8 cellular contexts compared by ENCODE assay signal in genomic region chr2:127386764-127387654, GRCh38. TPM values are rescaled to one million over a fixed set of nuclear protein-coding genes. Genes with fewer than 3 reads are reported as not detected.
DNase-seq lines count a peak whose midpoint lies in the region; ATAC-seq and TF ChIP-seq lines count a peak whose summit lies in the region.

No MANE protein-coding gene starts in this region.

- no peak for TF ChIP-seq CTCF in mucosa of descending colon (IDR thresholded peaks at IDR 0.05)

- no peaks in the 10 kb centered on the region for H3K27me3 ChIP-seq in CD8-positive, alpha-beta memory T cell (ENCODE audit: insufficient read depth, low read length, poor library complexity, severe bottlenecking)
- H3K27me3 ChIP-seq in HUES48 (ENCODE audit: control insufficient read depth, insufficient read depth, low read length) (peaks cover 2% of the 10 kb centered on the region; the same call in 1 of the 2 replicates), NT2/D1 (ENCODE audit: insufficient read depth, insufficient read length) (no peaks in the 10 kb centered on the region)

- CTCF ChIA-PET in CD8-positive, alpha-beta memory T cell (lab: Charles Lee) = interaction anchor here (1.6 kb wide), 1 partner anchor 29 kb away, joined by 4 read pairs; no protein-coding TSS in a partner anchor

- peak overlapping the region; percentile 77 to 99 (median 96) for H3K27ac Mint-ChIP-seq in CD8-positive, alpha-beta memory T cell

- H3K9me3 Mint-ChIP-seq in CD8-positive, alpha-beta memory T cell = no peaks in the 10 kb centered on the region

- H3K36me3 Mint-ChIP-seq in CD8-positive, alpha-beta memory T cell = peaks cover 0 to 25% (median 5%) of the 10 kb centered on the region in 3 donors

- peak overlapping the region; percentile 85 to 95 (median 89) for H3K4me3 Mint-ChIP-seq in CD8-positive, alpha-beta memory T cell

- ATAC-seq in GM21381 (IDR thresholded peaks at IDR 0.05; ENCODE audit: unreplicated experiment) = peak; percentile 64
- ATAC-seq in mucosa of descending colon = peak; percentile 91

- peak; percentile 75 to 92 (median 83) for DNase-seq in CD8-positive, alpha-beta memory T cell
- peak; percentile 56 for DNase-seq in NT2/D1 (ENCODE audit: low read depth, low spot score)
- DNase-seq in activated T-cell treated with anti-CD3 and anti-CD28 coated beads for 1 hour (ENCODE audit: low read depth) = peak; percentile 73
- DNase-seq in epithelial cell of prostate (ENCODE audit: low read depth, low spot score) = no peak
- peak; percentile 84 to 95 (median 86) for DNase-seq in mucosa of descending colon
- DNase-seq in stimulated activated CD8-positive, alpha-beta memory T cell treated with anti-CD3 and anti-CD28 coated beads, Interleukin-4, amount 100 ng/mL, for 1 hour (ENCODE audit: low read depth in 2 of 2, low spot score in 1 of 2) = peak; percentile 47 to 65

- POLR2A ChIA-PET in CD8-positive, alpha-beta memory T cell (lab: Charles Lee) = interaction anchor here (0.6 to 0.7 kb wide), 3 partner anchors 18 to 703 kb away, joined by 3 to 6 read pairs (median 4); no protein-coding TSS in a partner anchor

- peaks cover 46% of the 10 kb centered on the region for H3K4me1 ChIP-seq in CD8-positive, alpha-beta memory T cell (ENCODE audit: insufficient read depth, low read length)
- H3K4me1 ChIP-seq in HUES48 (ENCODE audit: control insufficient read depth, insufficient read depth, low read length) (peaks cover 18% of the 10 kb centered on the region), NT2/D1 (ENCODE audit: insufficient read depth, insufficient read length) (no peaks in the 10 kb centered on the region), mucosa of descending colon (ENCODE audit: low read depth) (peaks cover 10% of the 10 kb centered on the region)

- H3K27me3 Mint-ChIP-seq in CD8-positive, alpha-beta memory T cell = peaks cover 0 to 5% of the 10 kb centered on the region in 2 donors

- H3K27ac ChIP-seq in CD8-positive, alpha-beta memory T cell (ENCODE audit: low read depth, low read length) = peak overlapping the region; percentile 97
- H3K27ac ChIP-seq in HUES48 (ENCODE audit: low read depth, low read length) = peak overlapping the region; percentile 97
- peak overlapping the region; percentile 91 for H3K27ac ChIP-seq in epithelial cell of prostate

- H3K9ac ChIP-seq in HUES48 (ENCODE audit: low read depth, low read length) (peak overlapping the region; percentile 88), NT2/D1 (ENCODE audit: insufficient read length, low read depth) (peak overlapping the region; percentile 93)

- intact Hi-C loops in mucosa of descending colon (cut with DNase I, micrococcal nuclease) = no loop called here

- peak overlapping the region; percentile 92 for H3K4me3 ChIP-seq in CD8-positive, alpha-beta memory T cell (ENCODE audit: low read length)
- H3K4me3 ChIP-seq in HUES48 (ENCODE audit: low read depth, low read length) (peak overlapping the region; percentile 74), NT2/D1 (ENCODE audit: insufficient read length, low read depth) (peak overlapping the region; percentile 87), mucosa of descending colon (peak overlapping the region; percentile 86)

- H3K36me3 ChIP-seq in CD8-positive, alpha-beta memory T cell (ENCODE audit: insufficient read depth, low read length) = no peaks in the 10 kb centered on the region
- H3K36me3 ChIP-seq in HUES48 (ENCODE audit: control insufficient read depth, insufficient read depth, low read length) = no peaks in the 10 kb centered on the region
- peaks cover 3% of the 10 kb centered on the region for H3K36me3 ChIP-seq in NT2/D1 (ENCODE audit: insufficient read depth, insufficient read length, low read length)
- no peaks in the 10 kb centered on the region for H3K36me3 ChIP-seq in mucosa of descending colon (ENCODE audit: low read depth)

- H3K9me3 ChIP-seq in CD8-positive, alpha-beta memory T cell (ENCODE audit: low read length) = no peaks in the 10 kb centered on the region
- H3K9me3 ChIP-seq in HUES48 (ENCODE audit: control insufficient read depth, insufficient read depth, low read length) (no peaks in the 10 kb centered on the region), NT2/D1 (ENCODE audit: insufficient read depth, low read length) (no peaks in the 10 kb centered on the region), mucosa of descending colon (no peaks in the 10 kb centered on the region)

- peaks cover 56 to 75% (median 68%) of the 10 kb centered on the region in 3 donors for H3K4me1 Mint-ChIP-seq in CD8-positive, alpha-beta memory T cell

RNA-seq across cellular contexts. Expression of gene MAP3K2, which starts 0.8 kb away (rescaled TPM):
- 10 to 100 TPM; 55.9 to 57.7 TPM for total RNA-seq in CD8-positive, alpha-beta memory T cell
- 65.0 TPM for polyA plus RNA-seq in CD8-positive, alpha-beta memory T cell
- 10 to 100 TPM; 71.8 to 80.6 (median 77.1) TPM for total RNA-seq in mucosa of descending colon

RNA-seq across cellular contexts. Expression of gene PROC, which starts 31.2 kb away (rescaled TPM):
- under 1 TPM in 1 of 2 experiments, not detected in 1; 0.13 TPM for total RNA-seq in CD8-positive, alpha-beta memory T cell
- polyA plus RNA-seq in CD8-positive, alpha-beta memory T cell = not detected
- 1 to 10 TPM in 1 of 3 donors, under 1 TPM in 2; 0.80 to 3.6 (median 0.95) TPM for total RNA-seq in mucosa of descending colon
